ENCODE assay signal across 8 cellular contexts in the genomic region with DNA sequence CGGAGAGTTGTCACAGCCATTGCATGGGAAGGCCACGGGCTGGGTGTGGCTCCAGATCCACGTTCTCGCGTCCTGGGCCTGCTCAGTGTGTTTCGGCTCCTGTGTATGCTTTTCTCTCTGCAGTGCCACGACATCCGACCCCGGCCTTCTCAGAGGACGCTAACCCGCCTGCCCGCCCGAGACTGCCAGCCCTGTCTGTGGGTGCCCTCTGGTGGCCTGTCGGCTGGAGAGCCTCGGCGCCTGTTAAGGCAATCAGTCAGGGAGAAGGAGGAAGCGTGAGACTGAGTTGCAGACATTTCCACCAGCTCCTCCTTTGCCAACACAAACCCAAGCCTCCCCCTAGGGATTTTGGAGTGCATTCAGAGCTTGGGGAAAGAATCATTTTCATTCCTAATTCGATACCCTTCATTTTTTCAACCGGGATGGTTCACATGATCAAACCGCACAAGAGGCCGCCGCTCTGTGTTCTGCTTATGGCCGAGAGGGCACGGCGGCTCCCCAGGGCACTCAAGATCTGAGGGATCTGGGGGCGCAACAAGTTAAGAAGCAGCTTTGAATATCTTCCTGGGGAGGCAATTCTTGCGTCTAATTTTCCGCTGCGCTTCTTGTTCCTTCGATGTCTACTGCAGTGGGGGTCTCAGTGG. TPM values are rescaled to one million over a fixed set of nuclear protein-coding genes. Genes with fewer than 3 reads are reported as not detected.
A peak's percentile ranks its signal among the peaks of the same experiment; 100 is the strongest.
DNase-seq lines count a peak whose midpoint lies in the region; ATAC-seq and TF ChIP-seq lines count a peak whose summit lies in the region.
"Had no signal": no experiment of that assay in that cellular context is flagged by ENCODE, and none has a peak within 500 bp of the region (broad histone marks: within the 10 kb centered on the region; RNA-seq: fewer than 3 reads in every experiment).

No MANE protein-coding gene starts in this region.

- H3K4me1 ChIP-seq in PC-3 (ENCODE audit: insufficient read depth, low read length) = no peaks in the 10 kb centered on the region
- peaks cover 0 to 5% of the 10 kb centered on the region in 2 donors for H3K4me1 ChIP-seq in naive thymus-derived CD4-positive, alpha-beta T cell (ENCODE audit: control insufficient read depth in 2 of 2, insufficient read depth in 2 of 2, low read length in 2 of 2)

- no peaks in the 10 kb centered on the region for H3K36me3 ChIP-seq in PC-3 (ENCODE audit: low read depth, low read length)
- no peaks in the 10 kb centered on the region for H3K36me3 ChIP-seq in naive thymus-derived CD4-positive, alpha-beta T cell (ENCODE audit: control insufficient read depth in 2 of 3, insufficient read depth in 3 of 3, low read length in 3 of 3)
- H3K36me3 ChIP-seq: neutrophil had no signal

- H3K27ac ChIP-seq in PC-3 (ENCODE audit: low read length) = no peak overlapping the region
- H3K27ac ChIP-seq in naive thymus-derived CD4-positive, alpha-beta T cell (ENCODE audit: low read depth, low read length) = no peak overlapping the region
- H3K27ac ChIP-seq: neutrophil had no signal

- TF ChIP-seq CTCF in PC-3 (conservative IDR thresholded peaks at IDR 0.05; ENCODE audit: low read depth, low read length) = peak; percentile 71

- no peak overlapping the region for H3K27ac Mint-ChIP-seq in naive thymus-derived CD4-positive, alpha-beta T cell
- no peak overlapping the region for H3K27ac Mint-ChIP-seq in stimulated activated effector memory CD8-positive, alpha-beta T cell treated with anti-CD3 and anti-CD28 coated beads, Interleukin-12 subunit alpha, Interleukin-12 subunit beta, amount 100 ng/mL, for 72 hours

- H3K4me3 Mint-ChIP-seq in naive thymus-derived CD4-positive, alpha-beta T cell = peak overlapping the region in 3 of 10 donors; percentile 16 to 71 (median 41)
- no peak overlapping the region for H3K4me3 Mint-ChIP-seq in stimulated activated effector memory CD8-positive, alpha-beta T cell treated with anti-CD3 and anti-CD28 coated beads, Interleukin-12 subunit alpha, Interleukin-12 subunit beta, amount 100 ng/mL, for 72 hours

- peak overlapping the region; percentile 54; the same call in 1 of the 2 replicates for H3K4me2 ChIP-seq in PC-3 (ENCODE audit: low read length)

- H4K20me1 ChIP-seq in PC-3 (ENCODE audit: low read length) = no peaks in the 10 kb centered on the region

- H3K9me3 ChIP-seq in PC-3 (ENCODE audit: low read length) = no peaks in the 10 kb centered on the region
- H3K9me3 ChIP-seq in naive thymus-derived CD4-positive, alpha-beta T cell (ENCODE audit: control insufficient read depth in 2 of 3, low read length in 3 of 3) = no peaks in the 10 kb centered on the region
- H3K9me3 ChIP-seq: neutrophil had no signal

- ATAC-seq in GM18861 (IDR thresholded peaks at IDR 0.05; ENCODE audit: unreplicated experiment) (peak; percentile 50), PC-3 (peak; percentile 94), esophagus mucosa (peak; percentile 86)
- ATAC-seq in naive thymus-derived CD4-positive, alpha-beta T cell = peak; percentile 81
- ATAC-seq in stimulated activated effector memory CD8-positive, alpha-beta T cell treated with anti-CD3 and anti-CD28 coated beads, Interleukin-12 subunit alpha, Interleukin-12 subunit beta, amount 100 ng/mL, for 72 hours = peak; percentile 76

- no peaks in the 10 kb centered on the region for H3K9me3 Mint-ChIP-seq in naive thymus-derived CD4-positive, alpha-beta T cell
- no peaks in the 10 kb centered on the region for H3K9me3 Mint-ChIP-seq in stimulated activated effector memory CD8-positive, alpha-beta T cell treated with anti-CD3 and anti-CD28 coated beads, Interleukin-12 subunit alpha, Interleukin-12 subunit beta, amount 100 ng/mL, for 72 hours

- H3K4me3 ChIP-seq in PC-3 (ENCODE audit: low read length) = no peak overlapping the region
- H3K4me3 ChIP-seq in naive thymus-derived CD4-positive, alpha-beta T cell (ENCODE audit: low read length) = no peak overlapping the region

- H3K36me3 Mint-ChIP-seq in naive thymus-derived CD4-positive, alpha-beta T cell = no peaks in the 10 kb centered on the region
- no peaks in the 10 kb centered on the region for H3K36me3 Mint-ChIP-seq in stimulated activated effector memory CD8-positive, alpha-beta T cell treated with anti-CD3 and anti-CD28 coated beads, Interleukin-12 subunit alpha, Interleukin-12 subunit beta, amount 100 ng/mL, for 72 hours

- no TSS peak for BruUV-seq in PC-3 (replicated peaks; lab: Mats Ljungman, UMichigan)

- H3K79me2 ChIP-seq in PC-3 (ENCODE audit: low read length) = no peaks in the 10 kb centered on the region

- H3K4me1 Mint-ChIP-seq in naive thymus-derived CD4-positive, alpha-beta T cell = peaks cover 0 to 13% (median 10%) of the 10 kb centered on the region in 7 donors
- no peaks in the 10 kb centered on the region for H3K4me1 Mint-ChIP-seq in stimulated activated effector memory CD8-positive, alpha-beta T cell treated with anti-CD3 and anti-CD28 coated beads, Interleukin-12 subunit alpha, Interleukin-12 subunit beta, amount 100 ng/mL, for 72 hours

- intact Hi-C loops in PC-3 (cut with micrococcal nuclease) = loop anchor here (1.0 kb wide), 2 partner anchors 216 to 415 kb away; no protein-coding TSS in a partner anchor
- intact Hi-C loops in naive thymus-derived CD4-positive, alpha-beta T cell (cut with micrococcal nuclease) = loop anchor here (1.0 to 5.0 kb wide), 7 partner anchors 10 to 674 kb away; no protein-coding TSS in a partner anchor

- peak overlapping the region; percentile 61; the same call in 1 of the 2 replicates for H2AFZ ChIP-seq in PC-3 (ENCODE audit: low read length)

- H3F3A ChIP-seq in PC-3 (ENCODE audit: low read length, unreplicated experiment) = no peaks in the 10 kb centered on the region

- H3K9ac ChIP-seq in PC-3 (ENCODE audit: low read length) = no peak overlapping the region

- no peaks in the 10 kb centered on the region for H3K9me2 ChIP-seq in PC-3 (replicated peaks; ENCODE audit: low read length)

- peak; percentile 84 to 91 for DNase-seq in Kasumi-1 (lab: John Stamatoyannopoulos, UW)
- DNase-seq in PC-3 = peak; percentile 52
- peak; percentile 66 for DNase-seq in activated T-cell treated with anti-CD3 and anti-CD28 coated beads for 48 hours (ENCODE audit: low read depth)
- peak; percentile 36 to 70 (median 60) for DNase-seq in naive thymus-derived CD4-positive, alpha-beta T cell
- DNase-seq in stimulated activated effector memory CD8-positive, alpha-beta T cell treated with anti-CD3 and anti-CD28 coated beads, Interleukin-12 subunit alpha, Interleukin-12 subunit beta, amount 100 ng/mL, for 72 hours (ENCODE audit: low spot score in 2 of 2) = peak; percentile 38 to 74

- POLR2A ChIA-PET in PC-3 (lab: Charles Lee; ENCODE audit: unreplicated experiment) = no interaction called here
- POLR2A ChIA-PET in naive thymus-derived CD4-positive, alpha-beta T cell (lab: Charles Lee) = no interaction called here

- H3K27me3 ChIP-seq in PC-3 (ENCODE audit: low read length) = no peaks in the 10 kb centered on the region
- no peaks in the 10 kb centered on the region for H3K27me3 ChIP-seq in naive thymus-derived CD4-positive, alpha-beta T cell (ENCODE audit: control insufficient read depth in 2 of 2, insufficient read depth in 2 of 2, low read length in 2 of 2)

- CTCF ChIA-PET in PC-3 (lab: Charles Lee) = no interaction called here
- CTCF ChIA-PET in naive thymus-derived CD4-positive, alpha-beta T cell (lab: Charles Lee) = interaction anchor here (0.6 to 3.6 kb wide), 5 partner anchors 10 to 1067 kb away, joined by 3 to 34 read pairs (median 4); no protein-coding TSS in a partner anchor

- peaks cover 42 to 59% (median 47%) of the 10 kb centered on the region in 5 donors for H3K27me3 Mint-ChIP-seq in naive thymus-derived CD4-positive, alpha-beta T cell

RNA-seq across cellular contexts. Expression of gene ZBTB7C, which starts 37.5 kb away (rescaled TPM):
- total RNA-seq in PC-3 (2014; rRNA removed) (1.1 and 1.3 TPM in 2 replicates), esophagus mucosa (28.8 TPM)
- total RNA-seq in naive thymus-derived CD4-positive, alpha-beta T cell = under 1 TPM in 1 of 5 experiments, not detected in 4; 0.51 TPM
- polyA plus RNA-seq in naive thymus-derived CD4-positive, alpha-beta T cell = not detected

Comparison
In these comparisons a context has a peak if more than half of its experiments do, and no peak if none do; other contexts are left out.
1. RNA of gene ZBTB7C, which starts 37.5 kb away (total RNA-seq): 28.8 TPM in esophagus mucosa (single experiment); 1.1 to 1.3 TPM in PC-3 and 0.51 TPM in naive thymus-derived CD4-positive, alpha-beta T cell; every median in the first group is over 10 times any median in the second.
2. Peak in every context shown above with its lines, with median percentiles within 50 percentile points of each other: ATAC-seq and DNase-seq.